15 cellular contexts compared by ENCODE assay signal in the genomic region with DNA sequence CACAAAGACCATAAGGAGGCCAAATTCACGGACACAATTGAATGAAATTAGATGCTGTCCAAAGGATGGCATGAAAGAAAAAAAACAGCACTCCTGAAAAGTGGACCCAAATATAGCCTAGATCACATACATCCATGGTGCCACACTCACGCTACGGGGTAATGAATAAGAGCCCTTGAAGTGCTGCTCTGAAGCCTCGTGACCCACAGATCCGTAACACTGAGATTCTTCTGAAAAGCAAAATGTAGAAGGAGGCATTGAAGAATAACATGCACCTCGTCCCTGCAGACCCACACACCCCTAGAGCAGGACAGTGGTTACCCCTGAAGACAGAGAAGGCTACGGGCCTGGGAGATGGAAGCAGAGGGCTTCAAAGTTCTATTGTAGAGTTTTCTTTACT. TPM values are rescaled to one million over a fixed set of nuclear protein-coding genes. Genes with fewer than 3 reads are reported as not detected.
DNase-seq lines count a peak whose midpoint lies in the region; ATAC-seq and TF ChIP-seq lines count a peak whose summit lies in the region.
"Had no signal": no experiment of that assay in that cellular context is flagged by ENCODE, and none has a peak within 500 bp of the region (broad histone marks: within the 10 kb centered on the region; RNA-seq: fewer than 3 reads in every experiment).

No MANE protein-coding gene starts in this region.

- no peaks in the 10 kb centered on the region for H3K9me3 Mint-ChIP-seq in CD4-positive, alpha-beta T cell

- DNase-seq in CD4-positive, alpha-beta T cell = no peak
- DNase-seq in ascending aorta (ENCODE audit: low spot score in 2 of 2) (no peak), GM10248 (ENCODE audit: extremely low spot score) (no peak), WERI-Rb-1 (no peak), BE2C (no peak)
- DNase-seq: activated CD4-positive, CD25-positive, alpha-beta regulatory T cell treated with anti-CD3 and anti-CD28 coated beads, Interleukin-2, amount 50 U/mL, for 72 hours; gastrocnemius medialis; islet precursor cell; NCI-H146; NCI-H82; retina had no signal

- H3K9me3 ChIP-seq in CD4-positive, alpha-beta T cell (ENCODE audit: control insufficient read depth, low read length) = no peaks in the 10 kb centered on the region
- H3K9me3 ChIP-seq in KOPT-K1 (ENCODE audit: insufficient read depth, low read length, poor library complexity, severe bottlenecking) (no peaks in the 10 kb centered on the region), ascending aorta (no peaks in the 10 kb centered on the region), neutrophil (no peaks in the 10 kb centered on the region), WERI-Rb-1 (ENCODE audit: severe bottlenecking) (peaks cover 8% of the 10 kb centered on the region), BE2C (no peaks in the 10 kb centered on the region; the same call in 1 of the 2 replicates)
- H3K9me3 ChIP-seq: gastrocnemius medialis, SJCRH30 had no signal

- peaks cover 0 to 12% of the 10 kb centered on the region in 2 donors for H3K4me1 ChIP-seq in ascending aorta
- peaks cover 88 to 91% of the 10 kb centered on the region in 2 experiments for H3K4me1 ChIP-seq in neutrophil (ENCODE audit: control insufficient read depth in 1 of 2, insufficient read depth in 1 of 2, low read depth in 1 of 2, low read length in 1 of 2)
- H3K4me1 ChIP-seq in BE2C = no peaks in the 10 kb centered on the region
- H3K4me1 ChIP-seq: gastrocnemius medialis had no signal

- ATAC-seq in CD4-positive, alpha-beta T cell (ENCODE audit: poor library complexity) = no peak
- ATAC-seq in GM19467 (IDR thresholded peaks at IDR 0.05; ENCODE audit: unreplicated experiment) = no peak
- ATAC-seq: gastrocnemius medialis had no signal

- H3K36me3 ChIP-seq in KOPT-K1 (ENCODE audit: insufficient read depth, low read length) (no peaks in the 10 kb centered on the region), ascending aorta (no peaks in the 10 kb centered on the region), neutrophil (peaks cover 3% of the 10 kb centered on the region), WERI-Rb-1 (no peaks in the 10 kb centered on the region), BE2C (no peaks in the 10 kb centered on the region)
- H3K36me3 ChIP-seq: gastrocnemius medialis, SJCRH30 had no signal

- H3K27me3 ChIP-seq in CD4-positive, alpha-beta T cell (ENCODE audit: control insufficient read depth, insufficient read depth, low read length) = no peaks in the 10 kb centered on the region
- H3K27me3 ChIP-seq in ascending aorta (no peaks in the 10 kb centered on the region), neutrophil (no peaks in the 10 kb centered on the region), WERI-Rb-1 (ENCODE audit: insufficient read depth, low read depth, severe bottlenecking) (peaks cover 16% of the 10 kb centered on the region), BE2C (peaks cover 94% of the 10 kb centered on the region)
- H3K27me3 ChIP-seq: SJCRH30 had no signal

- peak overlapping the region; percentile 55 for H3K27ac ChIP-seq in CD4-positive, alpha-beta T cell (ENCODE audit: low read depth, low read length)
- H3K27ac ChIP-seq in KOPT-K1 (ENCODE audit: low read depth, low read length, poor library complexity, severe bottlenecking) = peak overlapping the region; percentile 33
- H3K27ac ChIP-seq in ascending aorta = peak overlapping the region; percentile 16 to 20
- peak overlapping the region; percentile 99 for H3K27ac ChIP-seq in neutrophil
- no peak overlapping the region for H3K27ac ChIP-seq in WERI-Rb-1

- peaks cover 16% of the 10 kb centered on the region for H3K36me3 Mint-ChIP-seq in CD4-positive, alpha-beta T cell (ENCODE audit: low read depth)

- intact Hi-C loops in CD4-positive, alpha-beta T cell (cut with DNase I, micrococcal nuclease) = loop anchor here in 1 of 2 experiments (5.0 kb wide), 1 partner anchor 153 kb away; no protein-coding TSS in a partner anchor
- intact Hi-C loops in ascending aorta (cut with DNase I) = no loop called here

- H3K4me3 ChIP-seq in ascending aorta = no peak overlapping the region
- peak overlapping the region; percentile 76 to 97 for H3K4me3 ChIP-seq in neutrophil (ENCODE audit: low read depth in 1 of 2, low read length in 1 of 2)
- H3K4me3 ChIP-seq in WERI-Rb-1 (ENCODE audit: low read depth, low read length) = no peak overlapping the region
- no peak overlapping the region for H3K4me3 ChIP-seq in BE2C (ENCODE audit: low read depth, low read length)
- H3K4me3 ChIP-seq: gastrocnemius medialis, SJCRH30 had no signal

- CTCF ChIA-PET in CD4-positive, alpha-beta T cell (lab: Charles Lee) = no interaction called here
- CTCF ChIA-PET in GM10248 (lab: Yijun Ruan, JAX) = interaction anchor here (1.1 to 1.5 kb wide), 3 partner anchors 10 to 25 kb away, joined by 3 to 4 read pairs (median 3); no protein-coding TSS in a partner anchor

- no peaks in the 10 kb centered on the region for H3K27me3 Mint-ChIP-seq in CD4-positive, alpha-beta T cell

- POLR2A ChIA-PET in CD4-positive, alpha-beta T cell (lab: Charles Lee) = interaction anchor here (0.8 to 1.8 kb wide), 4 partner anchors 8 to 52 kb away, joined by 3 to 17 read pairs (median 6); no protein-coding TSS in a partner anchor
- POLR2A ChIA-PET in GM10248 (lab: Yijun Ruan, JAX) = no interaction called here

- no peak for TF ChIP-seq CTCF in CD4-positive, alpha-beta T cell (IDR thresholded peaks at IDR 0.05)
- TF ChIP-seq CTCF in ascending aorta (IDR thresholded peaks at IDR 0.05) = no peak
- TF ChIP-seq CTCF in neutrophil (IDR thresholded peaks at IDR 0.05) = no peak
- TF ChIP-seq CTCF in GM10248 (IDR thresholded peaks at IDR 0.05; ENCODE audit: control extremely low read depth, extremely low read depth, low read depth, missing control alignments) = no peak
- TF ChIP-seq CTCF in WERI-Rb-1 (IDR thresholded peaks at IDR 0.05; ENCODE audit: low read depth, low read length) = no peak
- no peak for TF ChIP-seq CTCF in BE2C (IDR thresholded peaks at IDR 0.05; ENCODE audit: low read depth, low read length)

- H3K4me1 Mint-ChIP-seq in CD4-positive, alpha-beta T cell (ENCODE audit: low read depth) = peaks cover 92% of the 10 kb centered on the region

- H3K27ac Mint-ChIP-seq in CD4-positive, alpha-beta T cell = peak overlapping the region; percentile 96

- peak overlapping the region; percentile 77 for H3K4me3 Mint-ChIP-seq in CD4-positive, alpha-beta T cell

RNA-seq across cellular contexts. Expression of gene ITGB2, which starts 3.9 kb away (rescaled TPM):
- 100 to 1,000 TPM; 283 to 284 TPM for total RNA-seq in CD4-positive, alpha-beta T cell
- total RNA-seq in ascending aorta = 65.5 TPM
- not detected for polyA plus RNA-seq in BE2C (2012; ENCODE audit: insufficient read depth, insufficient read length, low read depth)

RNA-seq across cellular contexts. Expression of gene SLX9, which starts 15.2 kb away (rescaled TPM):
- total RNA-seq in CD4-positive, alpha-beta T cell = 1 to 10 TPM; 7.7 to 9.1 TPM
- 0.75 TPM for total RNA-seq in ascending aorta
- polyA plus RNA-seq in BE2C (2012; ENCODE audit: insufficient read depth, insufficient read length, low read depth) = 105 TPM

RNA-seq across cellular contexts. Expression of gene PTTG1IP, which starts 51.1 kb away (rescaled TPM):
- total RNA-seq in CD4-positive, alpha-beta T cell = 10 to 100 TPM; 99.0 to 99.5 TPM
- total RNA-seq in ascending aorta = 468 TPM
- polyA plus RNA-seq in BE2C (2012; ENCODE audit: insufficient read depth, insufficient read length, low read depth) = 217 TPM

Comparison
In these comparisons a context has a peak if more than half of its experiments do, and no peak if none do; other contexts are left out.
1. H3K4me3 ChIP-seq: peak in neutrophil (2 of 2); none in ascending aorta (0 of 2), WERI-Rb-1 (single experiment) and BE2C (single experiment).